In the genomic region with DNA sequence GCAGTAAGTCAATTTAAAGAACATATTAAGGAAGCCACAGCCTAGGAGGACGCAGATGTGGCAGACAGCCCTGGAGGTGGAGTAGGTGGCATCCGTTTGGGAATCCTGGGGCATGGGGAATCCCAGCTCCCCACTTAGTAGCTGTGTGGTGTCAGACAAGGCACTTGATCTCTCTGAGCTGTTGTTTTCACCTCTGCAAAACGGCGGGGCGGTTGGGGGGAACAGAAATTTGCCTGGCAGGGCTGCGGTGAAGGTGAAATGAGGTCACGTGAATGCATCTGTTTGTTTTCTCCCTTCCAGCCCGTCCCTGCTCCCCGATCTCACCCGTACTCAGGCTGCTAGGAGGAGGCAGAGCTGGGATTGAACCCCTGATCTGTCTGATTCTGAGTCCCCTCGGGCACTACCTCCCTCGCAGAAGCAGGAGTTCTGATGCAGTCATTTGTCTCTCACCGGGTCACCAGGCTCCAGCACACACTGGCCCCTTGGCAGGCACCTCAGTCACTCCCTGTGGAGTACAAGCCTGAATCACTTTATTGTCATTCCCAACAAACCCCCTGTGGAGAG, we compare ENCODE assay signal across 11 cellular contexts. TPM values are rescaled to one million over a fixed set of nuclear protein-coding genes. Genes with fewer than 3 reads are reported as not detected.
DNase-seq lines count a peak whose midpoint lies in the region; ATAC-seq and TF ChIP-seq lines count a peak whose summit lies in the region.
"Had no signal": no experiment of that assay in that cellular context is flagged by ENCODE, and none has a peak within 500 bp of the region (broad histone marks: within the 10 kb centered on the region; RNA-seq: fewer than 3 reads in every experiment).

No MANE protein-coding gene starts in this region.

- H4K5ac ChIP-seq in H9 (ENCODE audit: insufficient read length, low read depth, low read length): no peak overlapping the region

- WGBS in thymus: 66% methylated on average over 13 of the region's 13 CpGs
- no CpG with 5 or more reads among the region's 13 CpGs for WGBS in H9 (ENCODE audit: extremely low coverage, insufficient read length, low lambda C conversion rate)
- 65 to 80% methylated on average over 11 to 13 of the region's 13 CpGs for WGBS in esophagus squamous epithelium, 2 donors

- H3K4me1 Mint-ChIP-seq in activated CD4-positive, alpha-beta T cell treated with anti-CD3 and anti-CD28 coated beads for 36 hours: peaks cover 75% of the 10 kb centered on the region
- H3K4me1 Mint-ChIP-seq in effector memory CD8-positive, alpha-beta T cell (ENCODE audit: low read depth in 2 of 2): peaks cover 55 to 70% of the 10 kb centered on the region in 2 donors
- H3K4me1 Mint-ChIP-seq in H9: peaks cover 19 to 30% of the 10 kb centered on the region in 2 experiments

- H3T11ph ChIP-seq in H9 (ENCODE audit: low read length): no peak overlapping the region

- no peak overlapping the region for H2BK12ac ChIP-seq in H9 (ENCODE audit: insufficient read length, low read depth, low read length)

- H2BK120ac ChIP-seq in H9 (ENCODE audit: low read depth, low read length, poor library complexity, severe bottlenecking): no peak overlapping the region

- no peak overlapping the region for H3K4ac ChIP-seq in H9 (ENCODE audit: low read depth, low read length)

- POLR2A ChIA-PET in activated CD4-positive, alpha-beta T cell treated with anti-CD3 and anti-CD28 coated beads for 36 hours (lab: Charles Lee): no interaction called here

- no peak for TF ChIP-seq CTCF in H9 (conservative IDR thresholded peaks at IDR 0.05)
- TF ChIP-seq CTCF in esophagus squamous epithelium (IDR thresholded peaks at IDR 0.05): no peak

- peak; percentile 8 for ATAC-seq in activated CD4-positive, alpha-beta T cell treated with anti-CD3 and anti-CD28 coated beads for 36 hours
- peak; percentile 54 for ATAC-seq in effector memory CD8-positive, alpha-beta T cell (replicated peaks)
- ATAC-seq in HG02840 (IDR thresholded peaks at IDR 0.05; ENCODE audit: low FRiP score, unreplicated experiment): no peak

- peak overlapping the region; percentile 86 for H3K27ac ChIP-seq in thymus (ENCODE audit: low read depth)
- H3K27ac ChIP-seq in H9 (ENCODE audit: insufficient read length, low read depth, low read length): no peak overlapping the region
- H3K27ac ChIP-seq in esophagus squamous epithelium: no peak overlapping the region
- H3K27ac ChIP-seq: KMS-11 had no signal

- H2AK5ac ChIP-seq in H9 (ENCODE audit: insufficient read length, low read length): no peak overlapping the region

- peak overlapping the region; percentile 44 for H3K4me3 Mint-ChIP-seq in activated CD4-positive, alpha-beta T cell treated with anti-CD3 and anti-CD28 coated beads for 36 hours
- peak overlapping the region; percentile 99 for H3K4me3 Mint-ChIP-seq in effector memory CD8-positive, alpha-beta T cell
- no peak overlapping the region; a peak in 2 of 5 replicates for H3K4me3 Mint-ChIP-seq in H9

- no peak overlapping the region for H3K18ac ChIP-seq in H9 (ENCODE audit: insufficient read length, low read depth, low read length)

- no peaks in the 10 kb centered on the region for H3K27me3 Mint-ChIP-seq in activated CD4-positive, alpha-beta T cell treated with anti-CD3 and anti-CD28 coated beads for 36 hours
- H3K27me3 Mint-ChIP-seq in effector memory CD8-positive, alpha-beta T cell: no peaks in the 10 kb centered on the region
- H3K27me3 Mint-ChIP-seq in H9 (ENCODE audit: low read depth): peaks cover 4% of the 10 kb centered on the region

- no peak overlapping the region for H3K14ac ChIP-seq in H9 (ENCODE audit: insufficient read depth, low read length)

- H4K8ac ChIP-seq in H9 (replicated peaks; ENCODE audit: insufficient read length, low read depth, low read length): no peak overlapping the region

- no peaks in the 10 kb centered on the region for H3K79me2 ChIP-seq in H9 (ENCODE audit: insufficient read depth, low read length)

- H3K56ac ChIP-seq in H9 (ENCODE audit: insufficient read length, low read depth, low read length): no peak overlapping the region

- CTCF ChIA-PET in activated CD4-positive, alpha-beta T cell treated with anti-CD3 and anti-CD28 coated beads for 36 hours (lab: Charles Lee): interaction anchor here (1.4 to 12.9 kb wide), 6 partner anchors 10 to 41 kb away, joined by 5 to 158 read pairs (median 14); a partner anchor contains a TSS

- H4K20me1 ChIP-seq in H9 (ENCODE audit: control insufficient read depth, insufficient read depth, insufficient read length): no peaks in the 10 kb centered on the region

- no peak overlapping the region for H3K23ac ChIP-seq in H9 (ENCODE audit: insufficient read length, low read depth, low read length)

- no peak for TF ChIP-seq POLR2A in esophagus squamous epithelium (IDR thresholded peaks at IDR 0.05)

- no peak overlapping the region for H3K9ac ChIP-seq in H9 (ENCODE audit: extremely low read depth, insufficient read length, low read length)
- H3K9ac ChIP-seq: KMS-11 had no signal

- H3K4me3 ChIP-seq in thymus (ENCODE audit: low read length) (no peak overlapping the region), esophagus squamous epithelium (no peak overlapping the region)
- H3K4me3 ChIP-seq: lung had no signal

- H3K4me1 ChIP-seq in thymus (ENCODE audit: control insufficient read depth, insufficient read depth, low read length) (peaks cover 55% of the 10 kb centered on the region), H9 (ENCODE audit: insufficient read depth, low read length) (no peaks in the 10 kb centered on the region), esophagus squamous epithelium (peaks cover 0 to 37% (median 9%) of the 10 kb centered on the region in 3 donors)

- peaks cover 12% of the 10 kb centered on the region for H3K36me3 Mint-ChIP-seq in activated CD4-positive, alpha-beta T cell treated with anti-CD3 and anti-CD28 coated beads for 36 hours (ENCODE audit: low read depth)
- peaks cover 40% of the 10 kb centered on the region for H3K36me3 Mint-ChIP-seq in effector memory CD8-positive, alpha-beta T cell (ENCODE audit: insufficient read depth)
- peaks cover 0 to 5% (median 0%) of the 10 kb centered on the region in 3 experiments; a peak in 1 of 7 replicates for H3K36me3 Mint-ChIP-seq in H9 (ENCODE audit: insufficient read depth in 1 of 3, low read depth in 3 of 3)

- H3K9me3 ChIP-seq in thymus (ENCODE audit: control insufficient read depth): no peaks in the 10 kb centered on the region
- no peaks in the 10 kb centered on the region for H3K9me3 ChIP-seq in H9 (ENCODE audit: control insufficient read depth, low read depth, low read length)
- no peaks in the 10 kb centered on the region for H3K9me3 ChIP-seq in esophagus squamous epithelium

- DNase-seq in activated CD4-positive, alpha-beta T cell treated with anti-CD3 and anti-CD28 coated beads for 36 hours: peak; percentile 80
- no peak for DNase-seq in activated CD4-positive, alpha-beta T cell treated with anti-CD3 and anti-CD28 coated beads for 1 hour
- DNase-seq in activated CD8-positive, alpha-beta memory T cell treated with anti-CD3 and anti-CD28 coated beads, Interleukin-2, amount 50 U/mL, for 1 hour (ENCODE audit: extremely low read depth): peak; percentile 57
- DNase-seq in effector memory CD8-positive, alpha-beta T cell: peak; percentile 72 to 76 (median 74)
- DNase-seq in H9: no peak
- no peak for DNase-seq in esophagus squamous epithelium (lab: John Stamatoyannopoulos, UW)

- H2BK20ac ChIP-seq in H9 (ENCODE audit: low read depth, low read length, poor library complexity, severe bottlenecking): no peak overlapping the region

- H2BK5ac ChIP-seq in H9 (ENCODE audit: insufficient read length, low read length): no peak overlapping the region

- intact Hi-C loops in activated CD4-positive, alpha-beta T cell treated with anti-CD3 and anti-CD28 coated beads for 36 hours (cut with DNase I, micrococcal nuclease): loop anchor here (10.0 kb wide), 2 partner anchors 305 to 1175 kb away; a partner anchor contains a TSS
- intact Hi-C loops in esophagus squamous epithelium (cut with DNase I): no loop called here

- no peak overlapping the region for H2AFZ ChIP-seq in H9 (ENCODE audit: low read length)

- H3K27me3 ChIP-seq in thymus (ENCODE audit: control insufficient read depth, insufficient read depth) (no peaks in the 10 kb centered on the region), H9 (ENCODE audit: insufficient read depth, low read length) (no peaks in the 10 kb centered on the region), esophagus squamous epithelium (no peaks in the 10 kb centered on the region)

- no peak overlapping the region for H2BK15ac ChIP-seq in H9 (ENCODE audit: low read depth, low read length)

- no peak overlapping the region for H4K91ac ChIP-seq in H9 (ENCODE audit: insufficient read length, low read depth, low read length)

- no peaks in the 10 kb centered on the region for H3K23me2 ChIP-seq in H9 (ENCODE audit: insufficient read length, low read depth, low read length, poor library complexity, severe bottlenecking)

- H3K9me3 Mint-ChIP-seq in activated CD4-positive, alpha-beta T cell treated with anti-CD3 and anti-CD28 coated beads for 36 hours (ENCODE audit: low read depth): no peaks in the 10 kb centered on the region
- H3K9me3 Mint-ChIP-seq in effector memory CD8-positive, alpha-beta T cell: no peaks in the 10 kb centered on the region
- peaks cover 0 to 4% of the 10 kb centered on the region in 2 experiments; a peak in 2 of 5 replicates for H3K9me3 Mint-ChIP-seq in H9

- peak overlapping the region; percentile 76 for H3K27ac Mint-ChIP-seq in activated CD4-positive, alpha-beta T cell treated with anti-CD3 and anti-CD28 coated beads for 36 hours
- H3K27ac Mint-ChIP-seq in effector memory CD8-positive, alpha-beta T cell: peak overlapping the region; percentile 99
- no peak overlapping the region; a peak in 1 of 7 replicates for H3K27ac Mint-ChIP-seq in H9

- no peaks in the 10 kb centered on the region for H3K36me3 ChIP-seq in thymus (ENCODE audit: control insufficient read depth, insufficient read depth)
- H3K36me3 ChIP-seq in esophagus squamous epithelium: no peaks in the 10 kb centered on the region

- H3K79me1 ChIP-seq in H9 (ENCODE audit: insufficient read depth, low read depth, low read length, poor library complexity, severe bottlenecking): no peaks in the 10 kb centered on the region

- H3K4me2 ChIP-seq in H9 (ENCODE audit: insufficient read depth, insufficient read length, low read length): no peak overlapping the region
- H3K4me2 ChIP-seq: KMS-11 had no signal

RNA-seq across cellular contexts. Expression of a gene that starts 2.2 kb away (rescaled TPM):
- total RNA-seq in activated CD4-positive, alpha-beta T cell treated with anti-CD3 and anti-CD28 coated beads for 36 hours: 100 to 1,000 TPM; 174 to 214 TPM
- polyA plus RNA-seq in thymus: 364 TPM
- total RNA-seq in H9 (2021) (0.15 and 0.20 TPM in 2 replicates), esophagus squamous epithelium (10 to 100 TPM in 2 of 4 donors, 1 to 10 TPM in 2; 6.3 to 53.4 (median 24.6) TPM)
- total RNA-seq: A172 had no signal

RNA-seq across cellular contexts. Expression of a gene that starts 36.4 kb away (rescaled TPM):
- total RNA-seq in activated CD4-positive, alpha-beta T cell treated with anti-CD3 and anti-CD28 coated beads for 36 hours: under 1 TPM; 0.32 to 0.43 TPM
- polyA plus RNA-seq in thymus: 0.27 TPM
- total RNA-seq in H9 (2021) (not detected in 2 replicates), esophagus squamous epithelium (not detected)
- total RNA-seq: A172 had no signal

Comparison
In these comparisons a context has a peak if more than half of its experiments do, and no peak if none do; other contexts are left out.
1. DNase-seq: peak in activated CD4-positive, alpha-beta T cell treated with anti-CD3 and anti-CD28 coated beads for 36 hours (single experiment), activated CD8-positive, alpha-beta memory T cell treated with anti-CD3 and anti-CD28 coated beads, Interleukin-2, amount 50 U/mL, for 1 hour (single experiment) and effector memory CD8-positive, alpha-beta T cell (3 of 3); none in activated CD4-positive, alpha-beta T cell treated with anti-CD3 and anti-CD28 coated beads for 1 hour (single experiment), H9 (single experiment) and esophagus squamous epithelium (single experiment).
2. H3K27ac Mint-ChIP-seq: peak in activated CD4-positive, alpha-beta T cell treated with anti-CD3 and anti-CD28 coated beads for 36 hours (single experiment) and effector memory CD8-positive, alpha-beta T cell (2 of 2); none in H9 (0 of 3).
3. H3K4me3 Mint-ChIP-seq: peak in activated CD4-positive, alpha-beta T cell treated with anti-CD3 and anti-CD28 coated beads for 36 hours (single experiment) and effector memory CD8-positive, alpha-beta T cell (2 of 2); none in H9 (0 of 2).